Comparison of ENCODE assay signal across 1 cellular context in the genomic region with DNA sequence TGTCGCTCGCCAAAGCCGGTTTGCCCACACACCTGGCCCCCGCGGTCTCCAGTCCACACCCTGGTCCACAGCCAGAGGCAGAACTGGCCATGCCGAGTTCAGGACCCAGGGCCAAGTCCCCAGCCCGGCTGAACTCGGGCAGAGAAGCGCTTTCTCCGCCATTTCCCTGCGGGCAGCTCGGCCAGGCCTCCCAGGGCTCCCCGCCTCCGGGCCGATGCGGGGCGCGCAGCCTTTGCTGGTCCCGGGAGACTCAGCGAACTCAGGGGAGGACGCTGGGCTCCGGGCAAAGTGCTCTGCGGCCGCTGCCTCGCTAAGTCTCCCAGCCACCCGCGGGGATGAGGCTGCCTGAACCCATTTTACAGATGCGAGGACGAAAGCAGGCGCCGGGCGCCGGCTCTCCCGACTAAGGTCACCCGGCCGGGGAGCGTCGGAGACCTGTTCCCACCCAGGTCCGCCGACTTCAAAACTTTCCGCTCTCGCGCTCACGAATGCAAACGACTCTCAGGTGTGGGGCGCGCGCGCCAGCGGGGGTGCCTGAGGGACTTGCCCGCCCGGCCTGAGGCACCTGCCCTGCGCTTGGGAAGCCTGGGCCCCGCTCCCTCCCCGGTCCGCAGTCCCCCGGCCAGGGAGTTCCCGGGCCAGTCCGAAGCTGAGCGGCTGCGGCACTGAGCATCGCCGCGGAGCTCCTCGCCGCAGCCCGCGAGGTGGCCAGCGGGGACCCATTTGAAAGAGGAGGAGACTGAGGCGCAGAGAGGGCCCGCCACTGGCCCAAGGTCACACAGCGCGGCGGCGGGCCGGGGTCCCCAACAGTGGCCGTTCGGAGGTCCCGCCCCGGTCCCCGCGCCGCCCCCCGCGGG.
TF ChIP-seq lines count a peak whose summit lies in the region.

No MANE protein-coding gene starts in this region.

TF ChIP-seq in GM12878, 131 proteins besides CTCF, POLR2A, EP300 and RAD21 (continued from another document and continues in another):
- TF ChIP-seq, protein P1, sequence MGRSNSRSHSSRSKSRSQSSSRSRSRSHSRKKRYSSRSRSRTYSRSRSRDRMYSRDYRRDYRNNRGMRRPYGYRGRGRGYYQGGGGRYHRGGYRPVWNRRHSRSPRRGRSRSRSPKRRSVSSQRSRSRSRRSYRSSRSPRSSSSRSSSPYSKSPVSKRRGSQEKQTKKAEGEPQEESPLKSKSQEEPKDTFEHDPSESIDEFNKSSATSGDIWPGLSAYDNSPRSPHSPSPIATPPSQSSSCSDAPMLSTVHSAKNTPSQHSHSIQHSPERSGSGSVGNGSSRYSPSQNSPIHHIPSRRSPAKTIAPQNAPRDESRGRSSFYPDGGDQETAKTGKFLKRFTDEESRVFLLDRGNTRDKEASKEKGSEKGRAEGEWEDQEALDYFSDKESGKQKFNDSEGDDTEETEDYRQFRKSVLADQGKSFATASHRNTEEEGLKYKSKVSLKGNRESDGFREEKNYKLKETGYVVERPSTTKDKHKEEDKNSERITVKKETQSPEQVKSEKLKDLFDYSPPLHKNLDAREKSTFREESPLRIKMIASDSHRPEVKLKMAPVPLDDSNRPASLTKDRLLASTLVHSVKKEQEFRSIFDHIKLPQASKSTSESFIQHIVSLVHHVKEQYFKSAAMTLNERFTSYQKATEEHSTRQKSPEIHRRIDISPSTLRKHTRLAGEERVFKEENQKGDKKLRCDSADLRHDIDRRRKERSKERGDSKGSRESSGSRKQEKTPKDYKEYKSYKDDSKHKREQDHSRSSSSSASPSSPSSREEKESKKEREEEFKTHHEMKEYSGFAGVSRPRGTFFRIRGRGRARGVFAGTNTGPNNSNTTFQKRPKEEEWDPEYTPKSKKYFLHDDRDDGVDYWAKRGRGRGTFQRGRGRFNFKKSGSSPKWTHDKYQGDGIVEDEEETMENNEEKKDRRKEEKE (IDR thresholded peaks at IDR 0.05), result no peak
- TF ChIP-seq CBX3 (IDR thresholded peaks at IDR 0.05; ENCODE audit: borderline replicate concordance, low read depth) (no peak), TBL1XR1 (IDR thresholded peaks at IDR 0.05; ENCODE audit: low read depth, low read length) (no peak), SMAD1 (IDR thresholded peaks at IDR 0.05; ENCODE audit: low read depth, partially characterized antibody) (no peak), MYC (IDR thresholded peaks at IDR 0.05; ENCODE audit: insufficient read depth, insufficient read length, insufficient replicate concordance, low read length, severe bottlenecking) (no peak), SREBF1 (IDR thresholded peaks at IDR 0.05; ENCODE audit: low read length) (no peak), POLR2AphosphoS5 (IDR thresholded peaks at IDR 0.05; ENCODE audit: low read length) (peak; percentile 13; the same call in 1 of the 2 replicates), RAD51 (IDR thresholded peaks at IDR 0.05) (no peak), GABPA (IDR thresholded peaks at IDR 0.05; ENCODE audit: low read depth) (no peak), ZSCAN29 (IDR thresholded peaks at IDR 0.05) (no peak), EED (IDR thresholded peaks at IDR 0.05; ENCODE audit: low read depth) (no peak), SMAD5 (IDR thresholded peaks at IDR 0.05; ENCODE audit: low read depth) (no peak), KLF5 (IDR thresholded peaks at IDR 0.05; ENCODE audit: partially characterized antibody) (no peak), HCFC1 (IDR thresholded peaks at IDR 0.05; ENCODE audit: low read length) (no peak), MTA3 (IDR thresholded peaks at IDR 0.05; ENCODE audit: borderline replicate concordance, low read length) (no peak), NR2C1 (IDR thresholded peaks at IDR 0.05) (no peak), ZZZ3 (IDR thresholded peaks at IDR 0.05; ENCODE audit: control insufficient read depth, insufficient read length, low read depth) (no peak), MXI1 (IDR thresholded peaks at IDR 0.05; ENCODE audit: low read depth, low read length) (no peak), STAT1 (conservative IDR thresholded peaks at IDR 0.05) (no peak)
- TF ChIP-seq, protein P2, sequence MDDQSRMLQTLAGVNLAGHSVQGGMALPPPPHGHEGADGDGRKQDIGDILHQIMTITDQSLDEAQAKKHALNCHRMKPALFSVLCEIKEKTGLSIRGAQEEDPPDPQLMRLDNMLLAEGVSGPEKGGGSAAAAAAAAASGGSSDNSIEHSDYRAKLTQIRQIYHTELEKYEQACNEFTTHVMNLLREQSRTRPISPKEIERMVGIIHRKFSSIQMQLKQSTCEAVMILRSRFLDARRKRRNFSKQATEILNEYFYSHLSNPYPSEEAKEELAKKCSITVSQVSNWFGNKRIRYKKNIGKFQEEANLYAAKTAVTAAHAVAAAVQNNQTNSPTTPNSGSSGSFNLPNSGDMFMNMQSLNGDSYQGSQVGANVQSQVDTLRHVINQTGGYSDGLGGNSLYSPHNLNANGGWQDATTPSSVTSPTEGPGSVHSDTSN (IDR thresholded peaks at IDR 0.05; ENCODE audit: insufficient replicate concordance, low read depth, low read length), result no peak
- TF ChIP-seq, protein P3, sequence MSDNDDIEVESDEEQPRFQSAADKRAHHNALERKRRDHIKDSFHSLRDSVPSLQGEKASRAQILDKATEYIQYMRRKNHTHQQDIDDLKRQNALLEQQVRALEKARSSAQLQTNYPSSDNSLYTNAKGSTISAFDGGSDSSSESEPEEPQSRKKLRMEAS (IDR thresholded peaks at IDR 0.05; ENCODE audit: low read depth, low read length), result no peak; the same call in 1 of the 2 replicates
- TF ChIP-seq, protein P4, sequence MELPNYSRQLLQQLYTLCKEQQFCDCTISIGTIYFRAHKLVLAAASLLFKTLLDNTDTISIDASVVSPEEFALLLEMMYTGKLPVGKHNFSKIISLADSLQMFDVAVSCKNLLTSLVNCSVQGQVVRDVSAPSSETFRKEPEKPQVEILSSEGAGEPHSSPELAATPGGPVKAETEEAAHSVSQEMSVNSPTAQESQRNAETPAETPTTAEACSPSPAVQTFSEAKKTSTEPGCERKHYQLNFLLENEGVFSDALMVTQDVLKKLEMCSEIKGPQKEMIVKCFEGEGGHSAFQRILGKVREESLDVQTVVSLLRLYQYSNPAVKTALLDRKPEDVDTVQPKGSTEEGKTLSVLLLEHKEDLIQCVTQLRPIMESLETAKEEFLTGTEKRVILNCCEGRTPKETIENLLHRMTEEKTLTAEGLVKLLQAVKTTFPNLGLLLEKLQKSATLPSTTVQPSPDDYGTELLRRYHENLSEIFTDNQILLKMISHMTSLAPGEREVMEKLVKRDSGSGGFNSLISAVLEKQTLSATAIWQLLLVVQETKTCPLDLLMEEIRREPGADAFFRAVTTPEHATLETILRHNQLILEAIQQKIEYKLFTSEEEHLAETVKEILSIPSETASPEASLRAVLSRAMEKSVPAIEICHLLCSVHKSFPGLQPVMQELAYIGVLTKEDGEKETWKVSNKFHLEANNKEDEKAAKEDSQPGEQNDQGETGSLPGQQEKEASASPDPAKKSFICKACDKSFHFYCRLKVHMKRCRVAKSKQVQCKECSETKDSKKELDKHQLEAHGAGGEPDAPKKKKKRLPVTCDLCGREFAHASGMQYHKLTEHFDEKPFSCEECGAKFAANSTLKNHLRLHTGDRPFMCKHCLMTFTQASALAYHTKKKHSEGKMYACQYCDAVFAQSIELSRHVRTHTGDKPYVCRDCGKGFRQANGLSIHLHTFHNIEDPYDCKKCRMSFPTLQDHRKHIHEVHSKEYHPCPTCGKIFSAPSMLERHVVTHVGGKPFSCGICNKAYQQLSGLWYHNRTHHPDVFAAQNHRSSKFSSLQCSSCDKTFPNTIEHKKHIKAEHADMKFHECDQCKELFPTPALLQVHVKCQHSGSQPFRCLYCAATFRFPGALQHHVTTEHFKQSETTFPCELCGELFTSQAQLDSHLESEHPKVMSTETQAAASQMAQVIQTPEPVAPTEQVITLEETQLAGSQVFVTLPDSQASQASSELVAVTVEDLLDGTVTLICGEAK (IDR thresholded peaks at IDR 0.05; ENCODE audit: borderline replicate concordance), result no peak
- TF ChIP-seq, protein P5, sequence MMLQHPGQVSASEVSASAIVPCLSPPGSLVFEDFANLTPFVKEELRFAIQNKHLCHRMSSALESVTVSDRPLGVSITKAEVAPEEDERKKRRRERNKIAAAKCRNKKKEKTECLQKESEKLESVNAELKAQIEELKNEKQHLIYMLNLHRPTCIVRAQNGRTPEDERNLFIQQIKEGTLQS (IDR thresholded peaks at IDR 0.05; ENCODE audit: borderline replicate concordance, extremely low read depth, low read depth, low read length), result no peak
- TF ChIP-seq, protein P6, sequence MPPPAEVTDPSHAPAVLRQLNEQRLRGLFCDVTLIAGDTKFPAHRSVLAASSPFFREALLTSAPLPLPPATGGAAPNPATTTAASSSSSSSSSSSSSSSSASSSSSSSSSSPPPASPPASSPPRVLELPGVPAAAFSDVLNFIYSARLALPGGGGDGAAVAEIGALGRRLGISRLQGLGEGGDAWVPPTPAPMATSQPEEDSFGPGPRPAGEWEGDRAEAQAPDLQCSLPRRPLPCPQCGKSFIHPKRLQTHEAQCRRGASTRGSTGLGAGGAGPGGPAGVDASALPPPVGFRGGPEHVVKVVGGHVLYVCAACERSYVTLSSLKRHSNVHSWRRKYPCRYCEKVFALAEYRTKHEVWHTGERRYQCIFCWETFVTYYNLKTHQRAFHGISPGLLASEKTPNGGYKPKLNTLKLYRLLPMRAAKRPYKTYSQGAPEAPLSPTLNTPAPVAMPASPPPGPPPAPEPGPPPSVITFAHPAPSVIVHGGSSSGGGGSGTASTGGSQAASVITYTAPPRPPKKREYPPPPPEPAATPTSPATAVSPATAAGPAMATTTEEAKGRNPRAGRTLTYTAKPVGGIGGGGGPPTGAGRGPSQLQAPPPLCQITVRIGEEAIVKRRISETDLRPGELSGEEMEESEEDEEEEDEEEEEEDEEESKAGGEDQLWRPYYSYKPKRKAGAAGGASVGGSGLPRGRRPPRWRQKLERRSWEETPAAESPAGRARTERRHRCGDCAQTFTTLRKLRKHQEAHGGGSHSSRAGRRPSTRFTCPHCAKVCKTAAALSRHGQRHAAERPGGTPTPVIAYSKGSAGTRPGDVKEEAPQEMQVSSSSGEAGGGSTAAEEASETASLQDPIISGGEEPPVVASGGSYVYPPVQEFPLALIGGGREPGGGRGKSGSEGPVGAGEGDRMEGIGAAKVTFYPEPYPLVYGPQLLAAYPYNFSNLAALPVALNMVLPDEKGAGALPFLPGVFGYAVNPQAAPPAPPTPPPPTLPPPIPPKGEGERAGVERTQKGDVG (CRISPR knock-in tag; IDR thresholded peaks at IDR 0.05), result no peak
- TF ChIP-seq, protein P7, sequence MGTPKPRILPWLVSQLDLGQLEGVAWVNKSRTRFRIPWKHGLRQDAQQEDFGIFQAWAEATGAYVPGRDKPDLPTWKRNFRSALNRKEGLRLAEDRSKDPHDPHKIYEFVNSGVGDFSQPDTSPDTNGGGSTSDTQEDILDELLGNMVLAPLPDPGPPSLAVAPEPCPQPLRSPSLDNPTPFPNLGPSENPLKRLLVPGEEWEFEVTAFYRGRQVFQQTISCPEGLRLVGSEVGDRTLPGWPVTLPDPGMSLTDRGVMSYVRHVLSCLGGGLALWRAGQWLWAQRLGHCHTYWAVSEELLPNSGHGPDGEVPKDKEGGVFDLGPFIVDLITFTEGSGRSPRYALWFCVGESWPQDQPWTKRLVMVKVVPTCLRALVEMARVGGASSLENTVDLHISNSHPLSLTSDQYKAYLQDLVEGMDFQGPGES (IDR thresholded peaks at IDR 0.05), result no peak
- TF ChIP-seq, protein P8, sequence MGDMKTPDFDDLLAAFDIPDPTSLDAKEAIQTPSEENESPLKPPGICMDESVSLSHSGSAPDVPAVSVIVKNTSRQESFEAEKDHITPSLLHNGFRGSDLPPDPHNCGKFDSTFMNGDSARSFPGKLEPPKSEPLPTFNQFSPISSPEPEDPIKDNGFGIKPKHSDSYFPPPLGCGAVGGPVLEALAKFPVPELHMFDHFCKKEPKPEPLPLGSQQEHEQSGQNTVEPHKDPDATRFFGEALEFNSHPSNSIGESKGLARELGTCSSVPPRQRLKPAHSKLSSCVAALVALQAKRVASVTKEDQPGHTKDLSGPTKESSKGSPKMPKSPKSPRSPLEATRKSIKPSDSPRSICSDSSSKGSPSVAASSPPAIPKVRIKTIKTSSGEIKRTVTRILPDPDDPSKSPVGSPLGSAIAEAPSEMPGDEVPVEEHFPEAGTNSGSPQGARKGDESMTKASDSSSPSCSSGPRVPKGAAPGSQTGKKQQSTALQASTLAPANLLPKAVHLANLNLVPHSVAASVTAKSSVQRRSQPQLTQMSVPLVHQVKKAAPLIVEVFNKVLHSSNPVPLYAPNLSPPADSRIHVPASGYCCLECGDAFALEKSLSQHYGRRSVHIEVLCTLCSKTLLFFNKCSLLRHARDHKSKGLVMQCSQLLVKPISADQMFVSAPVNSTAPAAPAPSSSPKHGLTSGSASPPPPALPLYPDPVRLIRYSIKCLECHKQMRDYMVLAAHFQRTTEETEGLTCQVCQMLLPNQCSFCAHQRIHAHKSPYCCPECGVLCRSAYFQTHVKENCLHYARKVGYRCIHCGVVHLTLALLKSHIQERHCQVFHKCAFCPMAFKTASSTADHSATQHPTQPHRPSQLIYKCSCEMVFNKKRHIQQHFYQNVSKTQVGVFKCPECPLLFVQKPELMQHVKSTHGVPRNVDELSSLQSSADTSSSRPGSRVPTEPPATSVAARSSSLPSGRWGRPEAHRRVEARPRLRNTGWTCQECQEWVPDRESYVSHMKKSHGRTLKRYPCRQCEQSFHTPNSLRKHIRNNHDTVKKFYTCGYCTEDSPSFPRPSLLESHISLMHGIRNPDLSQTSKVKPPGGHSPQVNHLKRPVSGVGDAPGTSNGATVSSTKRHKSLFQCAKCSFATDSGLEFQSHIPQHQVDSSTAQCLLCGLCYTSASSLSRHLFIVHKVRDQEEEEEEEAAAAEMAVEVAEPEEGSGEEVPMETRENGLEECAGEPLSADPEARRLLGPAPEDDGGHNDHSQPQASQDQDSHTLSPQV (IDR thresholded peaks at IDR 0.05), result no peak
- TF ChIP-seq, protein P9, sequence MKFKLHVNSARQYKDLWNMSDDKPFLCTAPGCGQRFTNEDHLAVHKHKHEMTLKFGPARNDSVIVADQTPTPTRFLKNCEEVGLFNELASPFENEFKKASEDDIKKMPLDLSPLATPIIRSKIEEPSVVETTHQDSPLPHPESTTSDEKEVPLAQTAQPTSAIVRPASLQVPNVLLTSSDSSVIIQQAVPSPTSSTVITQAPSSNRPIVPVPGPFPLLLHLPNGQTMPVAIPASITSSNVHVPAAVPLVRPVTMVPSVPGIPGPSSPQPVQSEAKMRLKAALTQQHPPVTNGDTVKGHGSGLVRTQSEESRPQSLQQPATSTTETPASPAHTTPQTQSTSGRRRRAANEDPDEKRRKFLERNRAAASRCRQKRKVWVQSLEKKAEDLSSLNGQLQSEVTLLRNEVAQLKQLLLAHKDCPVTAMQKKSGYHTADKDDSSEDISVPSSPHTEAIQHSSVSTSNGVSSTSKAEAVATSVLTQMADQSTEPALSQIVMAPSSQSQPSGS (IDR thresholded peaks at IDR 0.05; ENCODE audit: low read length), result no peak
- TF ChIP-seq, protein P10, sequence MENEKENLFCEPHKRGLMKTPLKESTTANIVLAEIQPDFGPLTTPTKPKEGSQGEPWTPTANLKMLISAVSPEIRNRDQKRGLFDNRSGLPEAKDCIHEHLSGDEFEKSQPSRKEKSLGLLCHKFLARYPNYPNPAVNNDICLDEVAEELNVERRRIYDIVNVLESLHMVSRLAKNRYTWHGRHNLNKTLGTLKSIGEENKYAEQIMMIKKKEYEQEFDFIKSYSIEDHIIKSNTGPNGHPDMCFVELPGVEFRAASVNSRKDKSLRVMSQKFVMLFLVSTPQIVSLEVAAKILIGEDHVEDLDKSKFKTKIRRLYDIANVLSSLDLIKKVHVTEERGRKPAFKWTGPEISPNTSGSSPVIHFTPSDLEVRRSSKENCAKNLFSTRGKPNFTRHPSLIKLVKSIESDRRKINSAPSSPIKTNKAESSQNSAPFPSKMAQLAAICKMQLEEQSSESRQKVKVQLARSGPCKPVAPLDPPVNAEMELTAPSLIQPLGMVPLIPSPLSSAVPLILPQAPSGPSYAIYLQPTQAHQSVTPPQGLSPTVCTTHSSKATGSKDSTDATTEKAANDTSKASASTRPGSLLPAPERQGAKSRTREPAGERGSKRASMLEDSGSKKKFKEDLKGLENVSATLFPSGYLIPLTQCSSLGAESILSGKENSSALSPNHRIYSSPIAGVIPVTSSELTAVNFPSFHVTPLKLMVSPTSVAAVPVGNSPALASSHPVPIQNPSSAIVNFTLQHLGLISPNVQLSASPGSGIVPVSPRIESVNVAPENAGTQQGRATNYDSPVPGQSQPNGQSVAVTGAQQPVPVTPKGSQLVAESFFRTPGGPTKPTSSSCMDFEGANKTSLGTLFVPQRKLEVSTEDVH (IDR thresholded peaks at IDR 0.05; ENCODE audit: low read depth, partially characterized antibody), result no peak
